In the genomic region with DNA sequence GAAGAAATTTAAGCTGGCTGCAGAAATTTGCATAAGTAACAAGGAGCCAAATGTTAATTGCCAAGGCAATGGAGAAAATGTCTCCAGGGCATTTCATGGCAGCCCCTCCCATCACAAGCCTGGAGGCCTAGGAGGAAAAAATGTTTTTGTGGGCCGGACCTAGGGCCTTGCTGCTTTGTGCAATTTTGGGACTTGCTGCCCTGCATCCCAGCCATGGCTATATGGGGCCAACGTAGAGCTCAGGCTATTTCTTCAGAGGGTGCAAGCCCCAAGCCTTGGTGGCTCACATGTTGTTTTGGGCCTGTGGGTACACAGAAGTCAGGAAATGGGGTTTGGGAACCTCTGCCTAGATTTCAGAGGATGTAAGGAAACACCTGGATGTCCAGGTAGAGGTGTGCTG, we compare ENCODE assay signal across 2 cellular contexts.
TF ChIP-seq lines count a peak whose summit lies in the region.

No MANE protein-coding gene starts in this region.

TF ChIP-seq in HepG2, 621 proteins besides CTCF, POLR2A, EP300 and RAD21:
- TF ChIP-seq HNF4G (IDR thresholded peaks at IDR 0.05; ENCODE audit: borderline replicate concordance, low read depth, low read length) (no peak), HNF4G (CRISPR knock-in tag; IDR thresholded peaks at IDR 0.05; ENCODE audit: borderline replicate concordance, low read depth) (no peak), TARDBP (CRISPR knock-in tag; IDR thresholded peaks at IDR 0.05) (no peak), GABPB1 (CRISPR knock-in tag; IDR thresholded peaks at IDR 0.05) (no peak), POLR2AphosphoS2 (IDR thresholded peaks at IDR 0.05; ENCODE audit: low read depth, low read length) (no peak), ZFP36 (IDR thresholded peaks at IDR 0.05; ENCODE audit: borderline replicate concordance, low read depth, low read length, partially characterized antibody) (peak; percentile 50)
- TF ChIP-seq, protein P1, sequence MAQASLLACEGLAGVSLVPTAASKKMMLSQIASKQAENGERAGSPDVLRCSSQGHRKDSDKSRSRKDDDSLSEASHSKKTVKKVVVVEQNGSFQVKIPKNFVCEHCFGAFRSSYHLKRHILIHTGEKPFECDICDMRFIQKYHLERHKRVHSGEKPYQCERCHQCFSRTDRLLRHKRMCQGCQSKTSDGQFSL (CRISPR knock-in tag; IDR thresholded peaks at IDR 0.05): no peak

TF ChIP-seq in WTC11, 78 proteins besides CTCF, POLR2A, EP300 and RAD21:
- TF ChIP-seq ZNF396 (CRISPR knock-in tag; IDR thresholded peaks at IDR 0.05; ENCODE audit: borderline replicate concordance) (no peak), NR2C2 (CRISPR knock-in tag; IDR thresholded peaks at IDR 0.05) (no peak), EMX1 (CRISPR knock-in tag; IDR thresholded peaks at IDR 0.05) (no peak)
- TF ChIP-seq, protein P2, sequence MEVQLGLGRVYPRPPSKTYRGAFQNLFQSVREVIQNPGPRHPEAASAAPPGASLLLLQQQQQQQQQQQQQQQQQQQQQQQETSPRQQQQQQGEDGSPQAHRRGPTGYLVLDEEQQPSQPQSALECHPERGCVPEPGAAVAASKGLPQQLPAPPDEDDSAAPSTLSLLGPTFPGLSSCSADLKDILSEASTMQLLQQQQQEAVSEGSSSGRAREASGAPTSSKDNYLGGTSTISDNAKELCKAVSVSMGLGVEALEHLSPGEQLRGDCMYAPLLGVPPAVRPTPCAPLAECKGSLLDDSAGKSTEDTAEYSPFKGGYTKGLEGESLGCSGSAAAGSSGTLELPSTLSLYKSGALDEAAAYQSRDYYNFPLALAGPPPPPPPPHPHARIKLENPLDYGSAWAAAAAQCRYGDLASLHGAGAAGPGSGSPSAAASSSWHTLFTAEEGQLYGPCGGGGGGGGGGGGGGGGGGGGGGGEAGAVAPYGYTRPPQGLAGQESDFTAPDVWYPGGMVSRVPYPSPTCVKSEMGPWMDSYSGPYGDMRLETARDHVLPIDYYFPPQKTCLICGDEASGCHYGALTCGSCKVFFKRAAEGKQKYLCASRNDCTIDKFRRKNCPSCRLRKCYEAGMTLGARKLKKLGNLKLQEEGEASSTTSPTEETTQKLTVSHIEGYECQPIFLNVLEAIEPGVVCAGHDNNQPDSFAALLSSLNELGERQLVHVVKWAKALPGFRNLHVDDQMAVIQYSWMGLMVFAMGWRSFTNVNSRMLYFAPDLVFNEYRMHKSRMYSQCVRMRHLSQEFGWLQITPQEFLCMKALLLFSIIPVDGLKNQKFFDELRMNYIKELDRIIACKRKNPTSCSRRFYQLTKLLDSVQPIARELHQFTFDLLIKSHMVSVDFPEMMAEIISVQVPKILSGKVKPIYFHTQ (CRISPR knock-in tag; IDR thresholded peaks at IDR 0.05): 0 out of 2 replicates have a peak, but pooled peaks have one; percentile 30
